ENCODE assay signal across 9 cellular contexts in genomic region chr10:114767101-114767588, GRCh38. TPM values are rescaled to one million over a fixed set of nuclear protein-coding genes. Genes with fewer than 3 reads are reported as not detected.
DNase-seq lines count a peak whose midpoint lies in the region; ATAC-seq and TF ChIP-seq lines count a peak whose summit lies in the region.
"Had no signal": no experiment of that assay in that cellular context is flagged by ENCODE, and none has a peak within 500 bp of the region (broad histone marks: within the 10 kb centered on the region; RNA-seq: fewer than 3 reads in every experiment).

No MANE protein-coding gene starts in this region.

- CTCF ChIA-PET in activated B cell treated with CpG ODN at 0.5 μM for 24 hours (lab: Charles Lee): interaction anchor here (0.6 to 0.7 kb wide), 2 partner anchors 19 to 296 kb away, joined by 3 to 5 read pairs; no protein-coding TSS in a partner anchor

- H3K27ac Mint-ChIP-seq in activated B cell treated with CpG ODN at 0.5 μM for 24 hours: no peak overlapping the region
- no peak overlapping the region for H3K27ac Mint-ChIP-seq in glutamatergic neuron (ENCODE audit: unreplicated experiment)

- TF ChIP-seq CTCF in activated B cell treated with CpG ODN at 0.5 μM for 24 hours (IDR thresholded peaks at IDR 0.05) (no peak), glutamatergic neuron (IDR thresholded peaks at IDR 0.05; ENCODE audit: partially characterized antibody, unreplicated experiment) (no peak), sigmoid colon (IDR thresholded peaks at IDR 0.05) (no peak)

- TF ChIP-seq POLR2A in sigmoid colon (IDR thresholded peaks at IDR 0.05): no peak

- H3K9me3 Mint-ChIP-seq in activated B cell treated with CpG ODN at 0.5 μM for 24 hours (no peaks in the 10 kb centered on the region), glutamatergic neuron (ENCODE audit: unreplicated experiment) (peaks cover 1% of the 10 kb centered on the region)

- peaks cover 5 to 46% (median 22%) of the 10 kb centered on the region in 3 donors for H3K27me3 ChIP-seq in sigmoid colon

- POLR2A ChIA-PET in activated B cell treated with CpG ODN at 0.5 μM for 24 hours (lab: Charles Lee): no interaction called here

- peaks cover 33% of the 10 kb centered on the region for H3K27me3 Mint-ChIP-seq in activated B cell treated with CpG ODN at 0.5 μM for 24 hours
- H3K27me3 Mint-ChIP-seq in glutamatergic neuron (ENCODE audit: unreplicated experiment): peaks cover 2% of the 10 kb centered on the region

- H3K36me3 ChIP-seq in sigmoid colon: no peaks in the 10 kb centered on the region

- ATAC-seq in activated B cell treated with CpG ODN at 0.5 μM for 24 hours (ENCODE audit: low read depth) (no peak), HG03045 (IDR thresholded peaks at IDR 0.05; ENCODE audit: unreplicated experiment) (no peak), HG03280 (IDR thresholded peaks at IDR 0.05; ENCODE audit: unreplicated experiment) (no peak)

- DNase-seq in NCI-H510A treated with DMSO at 0.1 percent for 48 hours (lab: John Stamatoyannopoulos, UW) (peak; percentile 28), NCI-H510A (lab: John Stamatoyannopoulos, UW) (no peak), activated B cell treated with CpG ODN at 0.5 μM for 24 hours (no peak), glutamatergic neuron (no peak), sigmoid colon (no peak), SW 1271 (lab: John Stamatoyannopoulos, UW) (no peak)

- H3K9me3 ChIP-seq in sigmoid colon: no peaks in the 10 kb centered on the region

- intact Hi-C loops in activated B cell treated with CpG ODN at 0.5 μM for 24 hours (cut with micrococcal nuclease) (no loop called here), sigmoid colon (cut with DNase I) (no loop called here)

- TF ChIP-seq EP300 in sigmoid colon (IDR thresholded peaks at IDR 0.05): no peak

- peaks cover 0 to 15% (median 13%) of the 10 kb centered on the region in 4 donors for H3K4me1 ChIP-seq in sigmoid colon

- H3K27ac ChIP-seq in sigmoid colon: peak overlapping the region in 2 of 4 donors; percentile 66 to 67
- H3K27ac ChIP-seq: C4-2B had no signal

- H3K4me3 Mint-ChIP-seq in activated B cell treated with CpG ODN at 0.5 μM for 24 hours: peak overlapping the region; percentile 72
- H3K4me3 Mint-ChIP-seq in glutamatergic neuron (ENCODE audit: unreplicated experiment): peak overlapping the region; percentile 86

- H3K4me1 Mint-ChIP-seq in activated B cell treated with CpG ODN at 0.5 μM for 24 hours (peaks cover 11% of the 10 kb centered on the region), glutamatergic neuron (ENCODE audit: low read depth, unreplicated experiment) (no peaks in the 10 kb centered on the region)

- H3K36me3 Mint-ChIP-seq in activated B cell treated with CpG ODN at 0.5 μM for 24 hours (ENCODE audit: low read depth) (no peaks in the 10 kb centered on the region), glutamatergic neuron (ENCODE audit: unreplicated experiment) (no peaks in the 10 kb centered on the region)

- WGBS in sigmoid colon, 2 donors: 22 to 44% methylated on average over 8 of the region's 8 CpGs

- peak overlapping the region; percentile 42 to 75 (median 64) for H3K4me3 ChIP-seq in sigmoid colon

RNA-seq across cellular contexts. Expression of gene FHIP2A, which starts 54.4 kb away (rescaled TPM):
- total RNA-seq in activated B cell treated with CpG ODN at 0.5 μM for 24 hours (16.5 and 20.2 TPM in 2 replicates), glutamatergic neuron (ENCODE audit: unreplicated experiment) (31.7 TPM), sigmoid colon (10 to 100 TPM; 32.1 to 37.7 (median 36.1) TPM)
- 1 to 10 TPM; 2.4 to 5.6 (median 3.2) TPM for polyA plus RNA-seq in sigmoid colon
